In genomic region chr12:13964666-13965065, GRCh38 we compare ENCODE assay signal across 1 cellular context.
TF ChIP-seq lines count a peak whose summit lies in the region.

No MANE protein-coding gene starts in this region.

TF ChIP-seq in WTC11, 78 proteins besides CTCF, POLR2A, EP300 and RAD21 (continued from another document):
- TF ChIP-seq, protein P1, sequence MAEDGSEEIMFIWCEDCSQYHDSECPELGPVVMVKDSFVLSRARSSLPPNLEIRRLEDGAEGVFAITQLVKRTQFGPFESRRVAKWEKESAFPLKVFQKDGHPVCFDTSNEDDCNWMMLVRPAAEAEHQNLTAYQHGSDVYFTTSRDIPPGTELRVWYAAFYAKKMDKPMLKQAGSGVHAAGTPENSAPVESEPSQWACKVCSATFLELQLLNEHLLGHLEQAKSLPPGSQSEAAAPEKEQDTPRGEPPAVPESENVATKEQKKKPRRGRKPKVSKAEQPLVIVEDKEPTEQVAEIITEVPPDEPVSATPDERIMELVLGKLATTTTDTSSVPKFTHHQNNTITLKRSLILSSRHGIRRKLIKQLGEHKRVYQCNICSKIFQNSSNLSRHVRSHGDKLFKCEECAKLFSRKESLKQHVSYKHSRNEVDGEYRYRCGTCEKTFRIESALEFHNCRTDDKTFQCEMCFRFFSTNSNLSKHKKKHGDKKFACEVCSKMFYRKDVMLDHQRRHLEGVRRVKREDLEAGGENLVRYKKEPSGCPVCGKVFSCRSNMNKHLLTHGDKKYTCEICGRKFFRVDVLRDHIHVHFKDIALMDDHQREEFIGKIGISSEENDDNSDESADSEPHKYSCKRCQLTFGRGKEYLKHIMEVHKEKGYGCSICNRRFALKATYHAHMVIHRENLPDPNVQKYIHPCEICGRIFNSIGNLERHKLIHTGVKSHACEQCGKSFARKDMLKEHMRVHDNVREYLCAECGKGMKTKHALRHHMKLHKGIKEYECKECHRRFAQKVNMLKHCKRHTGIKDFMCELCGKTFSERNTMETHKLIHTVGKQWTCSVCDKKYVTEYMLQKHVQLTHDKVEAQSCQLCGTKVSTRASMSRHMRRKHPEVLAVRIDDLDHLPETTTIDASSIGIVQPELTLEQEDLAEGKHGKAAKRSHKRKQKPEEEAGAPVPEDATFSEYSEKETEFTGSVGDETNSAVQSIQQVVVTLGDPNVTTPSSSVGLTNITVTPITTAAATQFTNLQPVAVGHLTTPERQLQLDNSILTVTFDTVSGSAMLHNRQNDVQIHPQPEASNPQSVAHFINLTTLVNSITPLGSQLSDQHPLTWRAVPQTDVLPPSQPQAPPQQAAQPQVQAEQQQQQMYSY (CRISPR knock-in tag; IDR thresholded peaks at IDR 0.05) = no peak
- TF ChIP-seq PRRX2 (CRISPR knock-in tag; IDR thresholded peaks at IDR 0.05) (no peak), HMGA2 (CRISPR knock-in tag; IDR thresholded peaks at IDR 0.05) (no peak), E2F4 (CRISPR knock-in tag; IDR thresholded peaks at IDR 0.05; ENCODE audit: borderline replicate concordance, low read depth) (no peak), ATF3 (CRISPR knock-in tag; conservative IDR thresholded peaks at IDR 0.05) (no peak), IRF2 (CRISPR knock-in tag; IDR thresholded peaks at IDR 0.05; ENCODE audit: borderline replicate concordance, low read depth) (no peak), NR1H2 (CRISPR knock-in tag; IDR thresholded peaks at IDR 0.05) (no peak), ZNF671 (CRISPR knock-in tag; IDR thresholded peaks at IDR 0.05) (no peak), ZNF138 (CRISPR knock-in tag; conservative IDR thresholded peaks at IDR 0.05) (no peak), USF1 (CRISPR knock-in tag; IDR thresholded peaks at IDR 0.05) (no peak), ZNF263 (CRISPR knock-in tag; IDR thresholded peaks at IDR 0.05; ENCODE audit: low read depth) (no peak), E2F1 (CRISPR knock-in tag; IDR thresholded peaks at IDR 0.05) (no peak), MAX (CRISPR knock-in tag; IDR thresholded peaks at IDR 0.05) (no peak), ARID4B (CRISPR knock-in tag; IDR thresholded peaks at IDR 0.05; ENCODE audit: borderline replicate concordance) (no peak)
- TF ChIP-seq, protein P2, sequence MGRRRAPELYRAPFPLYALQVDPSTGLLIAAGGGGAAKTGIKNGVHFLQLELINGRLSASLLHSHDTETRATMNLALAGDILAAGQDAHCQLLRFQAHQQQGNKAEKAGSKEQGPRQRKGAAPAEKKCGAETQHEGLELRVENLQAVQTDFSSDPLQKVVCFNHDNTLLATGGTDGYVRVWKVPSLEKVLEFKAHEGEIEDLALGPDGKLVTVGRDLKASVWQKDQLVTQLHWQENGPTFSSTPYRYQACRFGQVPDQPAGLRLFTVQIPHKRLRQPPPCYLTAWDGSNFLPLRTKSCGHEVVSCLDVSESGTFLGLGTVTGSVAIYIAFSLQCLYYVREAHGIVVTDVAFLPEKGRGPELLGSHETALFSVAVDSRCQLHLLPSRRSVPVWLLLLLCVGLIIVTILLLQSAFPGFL (CRISPR knock-in tag; IDR thresholded peaks at IDR 0.05; ENCODE audit: borderline replicate concordance) = no peak
